8 cellular contexts compared by ENCODE assay signal in the genomic region with DNA sequence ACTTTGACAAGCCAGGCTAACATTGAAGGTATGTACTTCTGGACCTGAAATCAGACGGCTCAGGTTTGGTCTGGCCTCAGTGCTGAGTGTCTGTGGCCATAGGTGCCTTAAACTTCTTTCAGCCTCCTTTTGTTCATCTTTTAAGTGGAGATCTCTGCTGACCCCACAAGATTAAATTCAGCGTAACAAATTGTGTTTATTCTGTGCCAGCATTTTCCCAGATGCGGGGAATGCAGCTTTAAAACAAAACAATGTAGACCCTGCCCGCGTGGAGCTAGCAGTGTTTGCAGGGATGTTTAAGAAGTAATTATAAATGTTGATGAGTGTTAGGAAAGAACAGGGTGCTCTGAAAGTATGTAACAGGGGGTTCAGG. TPM values are rescaled to one million over a fixed set of nuclear protein-coding genes. Genes with fewer than 3 reads are reported as not detected.
DNase-seq lines count a peak whose midpoint lies in the region; ATAC-seq, FAIRE-seq and TF ChIP-seq lines count a peak whose summit lies in the region.

No MANE protein-coding gene starts in this region.

- no peak overlapping the region for H2BK20ac ChIP-seq in H1 (ENCODE audit: low read length)

- TF ChIP-seq EP300 in H1 (IDR thresholded peaks at IDR 0.05; ENCODE audit: borderline replicate concordance in 1 of 2, low read depth in 2 of 2, low read length in 2 of 2): no peak

- no peak for TF ChIP-seq CTCF in CD14-positive monocyte (IDR thresholded peaks at IDR 0.05)
- TF ChIP-seq CTCF in H1 (IDR thresholded peaks at IDR 0.05; ENCODE audit: control extremely low read depth in 1 of 3, insufficient read depth in 1 of 3, low read depth in 1 of 3, low read length in 3 of 3): no peak

- H2BK120ac ChIP-seq in H1 (replicated peaks; ENCODE audit: low read depth, low read length): no peak overlapping the region

- H3K4me1 Mint-ChIP-seq in CD14-positive monocyte: peaks cover 83% of the 10 kb centered on the region

- H2AFZ ChIP-seq in H1 (ENCODE audit: low read length): no peak overlapping the region
- H2AFZ ChIP-seq in neuron (ENCODE audit: low read depth, low read length): no peak overlapping the region

- peaks cover 0 to 2% (median 0%) of the 10 kb centered on the region in 7 donors for H3K9me3 Mint-ChIP-seq in CD14-positive monocyte

- H3K36me3 Mint-ChIP-seq in CD14-positive monocyte: peaks cover 17 to 29% of the 10 kb centered on the region in 2 donors

- TF ChIP-seq RAD21 in H1 (IDR thresholded peaks at IDR 0.05 in 1 of 2, conservative IDR thresholded peaks at IDR 0.05 in 1 of 2; ENCODE audit: low read depth in 2 of 2, low read length in 2 of 2): no peak

- 0 out of 2 replicates have a peak overlapping the region, but pooled peaks have one; percentile 80 for H2BK5ac ChIP-seq in H1 (ENCODE audit: low read depth, low read length)

- peak overlapping the region; percentile 76; the same call in 1 of the 2 replicates for H3K27ac ChIP-seq in H1 (ENCODE audit: low read depth, low read length)

- H3K27ac Mint-ChIP-seq in CD14-positive monocyte: peak overlapping the region; percentile 99 to 100 (median 100)

- no peak overlapping the region for H3K23ac ChIP-seq in H1 (ENCODE audit: insufficient read length)

- peak overlapping the region; percentile 75 to 85 for H3K4me2 ChIP-seq in H1 (ENCODE audit: insufficient read depth in 1 of 2, low read depth in 2 of 2, low read length in 2 of 2)

- no peak overlapping the region for H3K56ac ChIP-seq in H1 (replicated peaks; ENCODE audit: insufficient read length, low read depth, low read length)

- no peaks in the 10 kb centered on the region for H3K27me3 ChIP-seq in NT2/D1 (ENCODE audit: insufficient read depth, insufficient read length)
- no peaks in the 10 kb centered on the region for H3K27me3 ChIP-seq in H1 (replicated peaks in 1 of 4; ENCODE audit: control insufficient read depth in 3 of 4, extremely low read depth in 1 of 4, insufficient read depth in 3 of 4, low read length in 3 of 4)
- H3K27me3 ChIP-seq in neuron (ENCODE audit: insufficient read depth, low read length): no peaks in the 10 kb centered on the region

- TF ChIP-seq POLR2A in H1 (IDR thresholded peaks at IDR 0.05; ENCODE audit: control extremely low read depth in 1 of 2, low read depth in 2 of 2, low read length in 2 of 2): no peak

- H4K91ac ChIP-seq in H1 (replicated peaks; ENCODE audit: insufficient read length, low read length): no peak overlapping the region

- H3K27me3 Mint-ChIP-seq in CD14-positive monocyte (ENCODE audit: low read depth in 3 of 3): peaks cover 0 to 4% (median 1%) of the 10 kb centered on the region in 3 donors

- no peak overlapping the region for H2BK15ac ChIP-seq in H1 (ENCODE audit: low read length)

- peak overlapping the region; percentile 98 for H3K9ac ChIP-seq in NT2/D1 (ENCODE audit: insufficient read length, low read depth)
- H3K9ac ChIP-seq in H1 (replicated peaks in 1 of 4; ENCODE audit: extremely low read depth in 1 of 4, low read depth in 3 of 4, low read length in 3 of 4): peak overlapping the region; percentile 76 to 92 (median 84)

- H4K5ac ChIP-seq in H1 (ENCODE audit: insufficient read length, low read depth, low read length): no peak overlapping the region

- ATAC-seq in HG03571 (IDR thresholded peaks at IDR 0.05; ENCODE audit: unreplicated experiment) (no peak), GM21619 (IDR thresholded peaks at IDR 0.05; ENCODE audit: unreplicated experiment) (no peak)

- H3K36me3 ChIP-seq in NT2/D1 (ENCODE audit: insufficient read depth, insufficient read length, low read length): peaks cover 48% of the 10 kb centered on the region
- H3K36me3 ChIP-seq in H1 (ENCODE audit: control insufficient read depth in 2 of 4, insufficient read depth in 4 of 4, low read length in 3 of 4): peaks cover 0 to 4% (median 0%) of the 10 kb centered on the region in 4 experiments; a peak in 2 of 8 replicates
- peaks cover 8% of the 10 kb centered on the region for H3K36me3 ChIP-seq in neuron (ENCODE audit: insufficient read depth, low read length)

- peaks cover 0 to 14% of the 10 kb centered on the region in 2 experiments for H4K20me1 ChIP-seq in H1 (replicated peaks in 1 of 2; ENCODE audit: control insufficient read depth in 1 of 2, insufficient read depth in 2 of 2, low read length in 2 of 2)

- H3K23me2 ChIP-seq in H1 (ENCODE audit: low read depth, low read length): peaks cover 4% of the 10 kb centered on the region

- no peak overlapping the region for H3K14ac ChIP-seq in H1 (ENCODE audit: insufficient read length)

- peak overlapping the region; percentile 94 to 99 for H3K4me3 Mint-ChIP-seq in CD14-positive monocyte

- no peaks in the 10 kb centered on the region for H3K9me3 ChIP-seq in NT2/D1 (ENCODE audit: insufficient read depth, low read length)
- H3K9me3 ChIP-seq in H1 (ENCODE audit: insufficient read depth in 2 of 2, low read depth in 1 of 2, low read length in 1 of 2): no peaks in the 10 kb centered on the region
- no peaks in the 10 kb centered on the region for H3K9me3 ChIP-seq in neuron (ENCODE audit: low read length)

- POLR2A ChIA-PET in H1 (lab: Charles Lee; ENCODE audit: partially characterized antibody): interaction anchor here (1.4 to 2.8 kb wide), 10 partner anchors 9 to 650 kb away, joined by 3 to 11 read pairs (median 7); partner anchors contain the start of gene NFYC

- CTCF ChIA-PET in H1 (lab: Charles Lee; ENCODE audit: partially characterized antibody): interaction anchor here (1.6 kb wide), 1 partner anchor 16 kb away, joined by 3 read pairs; no protein-coding TSS in a partner anchor

- H4K8ac ChIP-seq in H1 (ENCODE audit: extremely low read depth, insufficient read depth, low read length): no peak overlapping the region

- H3K4me3 ChIP-seq in NT2/D1 (ENCODE audit: insufficient read length, low read depth) (peak overlapping the region; percentile 99), H1 (ENCODE audit: extremely low read depth in 1 of 4, insufficient read depth in 2 of 4, low read depth in 3 of 4, low read length in 4 of 4) (peak overlapping the region; percentile 79 to 99 (median 93)), neuron (ENCODE audit: low read length) (peak overlapping the region; percentile 80)

- H3K18ac ChIP-seq in H1 (ENCODE audit: extremely low read depth, low read length): no peak overlapping the region

- no peak for FAIRE-seq in H1 (lab: Jason Lieb, UNC)

- H2AK5ac ChIP-seq in H1 (ENCODE audit: low read depth, low read length): no peak overlapping the region

- H3K79me2 ChIP-seq in H1 (ENCODE audit: control insufficient read depth in 1 of 2, insufficient read depth in 2 of 2, low read length in 2 of 2): peaks cover 22 to 56% of the 10 kb centered on the region in 2 experiments

- in situ Hi-C loops in G401 (cut with HindIII; ENCODE audit: low sequenced_read_pairs): no loop called here

- H2BK12ac ChIP-seq in H1 (ENCODE audit: low read depth, low read length): no peak overlapping the region

- H3K4me1 ChIP-seq in NT2/D1 (ENCODE audit: insufficient read depth, insufficient read length) (no peaks in the 10 kb centered on the region), H1 (replicated peaks in 1 of 4; ENCODE audit: control insufficient read depth in 3 of 4, insufficient read depth in 4 of 4, low read length in 3 of 4) (peaks cover 3 to 7% (median 3%) of the 10 kb centered on the region in 4 experiments; a peak in 4 of 7 replicates), neuron (ENCODE audit: insufficient read depth, low read length) (peaks cover 20% of the 10 kb centered on the region)

- WGBS in H1 (ENCODE audit: extremely low coverage in 1 of 2, insufficient coverage in 1 of 2, insufficient read length in 1 of 2, insufficient replicate concordance in 2 of 2, low coverage in 1 of 2, low lambda C conversion rate in 2 of 2, missing lambda C conversion rate in 1 of 2), 2 experiments: 61% methylated on average over 5 of the region's 5 CpGs; no CpG with 5 or more reads in 1 of the 2 experiments

- peaks cover 5% of the 10 kb centered on the region for H3K79me1 ChIP-seq in H1 (ENCODE audit: low read depth, low read length)

- DNase-seq in CD14-positive monocyte (ENCODE audit: low spot score) (no peak), NT2/D1 (ENCODE audit: low read depth, low spot score) (no peak), H1 (ENCODE audit: low read depth in 1 of 2, low spot score in 2 of 2) (no peak), G401 (ENCODE audit: low spot score) (no peak), COLO668 (lab: John Stamatoyannopoulos, UW; ENCODE audit: unreplicated experiment) (no peak)

- intact Hi-C loops in CD14-positive monocyte (cut with micrococcal nuclease): loop anchor here in 1 of 2 donors (5.0 kb wide), 1 partner anchor 36 kb away; no protein-coding TSS in a partner anchor

- H3K4ac ChIP-seq in H1 (replicated peaks; ENCODE audit: insufficient read length, low read depth, low read length): no peak overlapping the region

TF ChIP-seq in H1, 55 proteins besides CTCF, POLR2A, EP300 and RAD21 (continues in another document):
- TF ChIP-seq CHD2 (IDR thresholded peaks at IDR 0.05; ENCODE audit: low read length) (no peak), RBBP5 (IDR thresholded peaks at IDR 0.05; ENCODE audit: borderline replicate concordance, low read depth, low read length) (no peak), CTBP2 (IDR thresholded peaks at IDR 0.05; ENCODE audit: borderline replicate concordance, insufficient read depth, insufficient read length, low read length) (no peak), CREB1 (IDR thresholded peaks at IDR 0.05) (no peak)

RNA-seq across cellular contexts. Expression of gene CAP1, which starts 0.9 kb away (rescaled TPM):
- polyA plus RNA-seq in CD14-positive monocyte (100 to 1,000 TPM; 876 to 941 TPM), H1 (2011; rRNA removed) (94.5 and 140 TPM in 2 replicates)
- 274 and 295 TPM in 2 replicates for total RNA-seq in H1 (2021; fragmentation: NEBNext Ultra II Directional; extraction: Animal tissue kit (Norgen Biotek cat#: 25700))
- polyA plus RNA-seq in H1 (2011; cell fraction: cytosol; rRNA removed): 156 TPM
- 89.4 TPM for polyA plus RNA-seq in H1 (2011; cell fraction: nucleus; rRNA removed)
- 209 to 252 TPM (median 215 TPM) in 4 replicates for polyA plus RNA-seq in H1 (2012, experiment 1 of 2)
- polyA plus RNA-seq in H1 (2012, experiment 2 of 2): 43.4 TPM
- polyA plus RNA-seq in H1 (2013, experiment 1 of 2): 215 TPM
- 209 TPM for polyA plus RNA-seq in H1 (2013, experiment 2 of 2)
- 180 and 198 TPM in 2 replicates for polyA minus RNA-seq in H1 (2011; rRNA and poly(A)+ RNA removed)
- polyA minus RNA-seq in H1 (2011; cell fraction: cytosol; rRNA and poly(A)+ RNA removed): 93.9 TPM
- polyA minus RNA-seq in H1 (2011; cell fraction: nucleus; rRNA and poly(A)+ RNA removed): 77.0 TPM
- 135 and 183 TPM in 2 replicates for total RNA-seq in G401 (2014; rRNA removed; shearing (Covaris generic))

RNA-seq across cellular contexts. Expression of gene PPT1, which starts 55.6 kb away (rescaled TPM):
- polyA plus RNA-seq in CD14-positive monocyte: 1,000 to 10,000 TPM in 1 of 2 donors, 100 to 1,000 TPM in 1; 658 to 1,143 TPM
- 141 and 150 TPM in 2 replicates for total RNA-seq in H1 (2021; fragmentation: NEBNext Ultra II Directional; extraction: Animal tissue kit (Norgen Biotek cat#: 25700))
- polyA plus RNA-seq in H1 (2011; rRNA removed): 38.8 and 77.1 TPM in 2 replicates
- 56.0 TPM for polyA plus RNA-seq in H1 (2011; cell fraction: cytosol; rRNA removed)
- polyA plus RNA-seq in H1 (2011; cell fraction: nucleus; rRNA removed): 62.0 TPM
- polyA plus RNA-seq in H1 (2012, experiment 1 of 2): 118 to 158 TPM (median 141 TPM) in 4 replicates
- polyA plus RNA-seq in H1 (2012, experiment 2 of 2): 25.5 TPM
- polyA plus RNA-seq in H1 (2013, experiment 1 of 2): 251 TPM
- 317 TPM for polyA plus RNA-seq in H1 (2013, experiment 2 of 2)
- 134 and 143 TPM in 2 replicates for polyA minus RNA-seq in H1 (2011; rRNA and poly(A)+ RNA removed)
- 47.7 TPM for polyA minus RNA-seq in H1 (2011; cell fraction: cytosol; rRNA and poly(A)+ RNA removed)
- 34.6 TPM for polyA minus RNA-seq in H1 (2011; cell fraction: nucleus; rRNA and poly(A)+ RNA removed)
- total RNA-seq in G401 (2014; rRNA removed; shearing (Covaris generic)): 181 and 227 TPM in 2 replicates
